8 cellular contexts compared by ENCODE assay signal in the genomic region with DNA sequence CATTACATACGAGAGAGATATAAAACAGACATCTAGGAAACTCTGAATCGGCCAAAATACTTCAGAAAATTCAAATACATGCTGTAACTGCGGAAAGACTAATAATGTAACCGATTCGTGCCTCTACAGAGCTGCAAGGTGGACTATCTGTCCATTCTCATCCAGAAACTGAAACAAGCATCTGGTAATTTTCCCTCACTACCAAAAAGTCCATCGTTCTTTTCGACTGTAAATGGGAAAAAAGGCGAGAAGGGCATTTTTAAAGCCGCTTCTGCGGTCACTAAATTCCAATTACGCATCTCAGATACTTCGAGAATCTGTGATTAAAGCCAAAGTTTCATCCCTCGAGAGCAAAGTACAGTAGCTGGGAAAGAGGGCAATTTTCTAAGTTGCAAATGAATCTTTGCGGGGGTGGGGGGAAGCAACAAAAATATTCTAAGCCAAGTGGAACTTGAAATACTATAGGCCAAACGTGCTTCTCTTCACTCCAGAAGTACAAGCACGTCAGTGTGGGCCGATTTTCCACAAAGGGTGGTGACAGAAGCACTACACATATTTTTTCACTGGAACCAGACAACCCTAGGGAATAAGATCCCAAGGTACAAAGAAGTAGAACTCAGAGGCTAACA. TPM values are rescaled to one million over a fixed set of nuclear protein-coding genes. Genes with fewer than 3 reads are reported as not detected.
DNase-seq lines count a peak whose midpoint lies in the region; ATAC-seq and TF ChIP-seq lines count a peak whose summit lies in the region.

No MANE protein-coding gene starts in this region.

- H3K9ac ChIP-seq in BLaER1 treated with 17β-estradiol and CSF1 and Interleukin-3, amounts not matched to agents 10 nM and 100 nM, result peak overlapping the region; percentile 86 to 99 (median 94)
- H3K9ac ChIP-seq in KMS-11, result peak overlapping the region; percentile 91

- H4K20me1 ChIP-seq in BLaER1 treated with 17β-estradiol and CSF1 and Interleukin-3, amounts not matched to agents 10 nM and 100 nM, result peaks cover 59 to 62% (median 59%) of the 10 kb centered on the region in 11 experiments
- peaks cover 46% of the 10 kb centered on the region for H4K20me1 ChIP-seq in KMS-11 (ENCODE audit: insufficient read depth)

- peak overlapping the region; percentile 80 to 96 (median 91) for H3K4me2 ChIP-seq in BLaER1 treated with 17β-estradiol and CSF1 and Interleukin-3, amounts not matched to agents 10 nM and 100 nM
- peak overlapping the region; percentile 91 for H3K4me2 ChIP-seq in KMS-11

- H3K4me1 Mint-ChIP-seq in natural killer cell treated with Interleukin-12 subunit alpha and Interleukin-12 subunit beta and Interleukin-15 and Interleukin-18, amount 100 ng/mL, for 72 hours (ENCODE audit: low read depth in 2 of 2), result peaks cover 37 to 46% of the 10 kb centered on the region in 2 donors

- H3K9me3 ChIP-seq in BLaER1 treated with 17β-estradiol and CSF1 and Interleukin-3, amounts not matched to agents 10 nM and 100 nM (replicated peaks in 1 of 11), result no peaks in the 10 kb centered on the region

- 0 out of 2 replicates have a peak overlapping the region, but pooled peaks have one; percentile 0 for H2AFZ ChIP-seq in KMS-11 (ENCODE audit: low read depth)

- H3K27ac ChIP-seq in BLaER1 treated with 17β-estradiol and CSF1 and Interleukin-3, amounts not matched to agents 10 nM and 100 nM, result peak overlapping the region; percentile 80 to 99 (median 94)
- H3K27ac ChIP-seq in KMS-11 (peak overlapping the region; percentile 80), cingulate gyrus (ENCODE audit: low read depth, low read length) (peak overlapping the region; percentile 91)

- H3K36me3 ChIP-seq in BLaER1 treated with 17β-estradiol and CSF1 and Interleukin-3, amounts not matched to agents 10 nM and 100 nM, result peaks cover 11 to 21% (median 14%) of the 10 kb centered on the region in 11 experiments
- H3K36me3 ChIP-seq in KMS-11 (ENCODE audit: insufficient read depth), result peaks cover 9% of the 10 kb centered on the region; the same call in 1 of the 2 replicates

- peak overlapping the region; percentile 84 to 85 for H3K27ac Mint-ChIP-seq in natural killer cell treated with Interleukin-12 subunit alpha and Interleukin-12 subunit beta and Interleukin-15 and Interleukin-18, amount 100 ng/mL, for 72 hours

- peaks cover 67% of the 10 kb centered on the region for H3K79me2 ChIP-seq in KMS-11 (ENCODE audit: insufficient read depth, low read depth)

- no peaks in the 10 kb centered on the region for H3K27me3 Mint-ChIP-seq in natural killer cell treated with Interleukin-12 subunit alpha and Interleukin-12 subunit beta and Interleukin-15 and Interleukin-18, amount 100 ng/mL, for 72 hours

- no peaks in the 10 kb centered on the region for H3K9me3 Mint-ChIP-seq in natural killer cell treated with Interleukin-12 subunit alpha and Interleukin-12 subunit beta and Interleukin-15 and Interleukin-18, amount 100 ng/mL, for 72 hours

- H3K4me3 ChIP-seq in BLaER1 treated with 17β-estradiol and CSF1 and Interleukin-3, amounts not matched to agents 10 nM and 100 nM, result peak overlapping the region; percentile 80 to 100 (median 97)
- no peak overlapping the region for H3K4me3 ChIP-seq in KMS-11 (IDR thresholded peaks at IDR 0.05; ENCODE audit: insufficient read depth, low read depth, low read length)

- no peak for DNase-seq in natural killer cell treated with Interleukin-12 subunit alpha and Interleukin-12 subunit beta and Interleukin-15 and Interleukin-18, amount 100 ng/mL, for 72 hours (ENCODE audit: low spot score)
- DNase-seq in effector CD4-positive, alpha-beta T cell, result no peak
- DNase-seq in nucleus accumbens (lab: John Stamatoyannopoulos, UW), result no peak
- DNase-seq in activated CD4-positive, alpha-beta T cell treated with anti-CD3 and anti-CD28 coated beads for 48 hours, result no peak

- H3K36me3 Mint-ChIP-seq in natural killer cell treated with Interleukin-12 subunit alpha and Interleukin-12 subunit beta and Interleukin-15 and Interleukin-18, amount 100 ng/mL, for 72 hours, result peaks cover 17% of the 10 kb centered on the region

- ATAC-seq in natural killer cell treated with Interleukin-12 subunit alpha and Interleukin-12 subunit beta and Interleukin-15 and Interleukin-18, amount 100 ng/mL, for 72 hours, result no peak
- no peak for ATAC-seq in GM21423 (IDR thresholded peaks at IDR 0.05; ENCODE audit: unreplicated experiment)

- peak overlapping the region; percentile 93 for H3K4me3 Mint-ChIP-seq in natural killer cell treated with Interleukin-12 subunit alpha and Interleukin-12 subunit beta and Interleukin-15 and Interleukin-18, amount 100 ng/mL, for 72 hours

- H3K4me1 ChIP-seq in BLaER1 treated with 17β-estradiol and CSF1 and Interleukin-3, amounts not matched to agents 10 nM and 100 nM, result peaks cover 30 to 38% (median 33%) of the 10 kb centered on the region in 10 experiments
- H3K4me1 ChIP-seq in KMS-11 (ENCODE audit: low read depth, poor library complexity, severe bottlenecking), result peaks cover 41% of the 10 kb centered on the region

- no peaks in the 10 kb centered on the region for H3K27me3 ChIP-seq in BLaER1 treated with 17β-estradiol and CSF1 and Interleukin-3, amounts not matched to agents 10 nM and 100 nM
- H3K27me3 ChIP-seq in KMS-11 (ENCODE audit: insufficient read depth, low read depth), result no peaks in the 10 kb centered on the region

- no peak for TF ChIP-seq CTCF in KMS-11 (conservative IDR thresholded peaks at IDR 0.05; ENCODE audit: low read depth, low read length)

RNA-seq across cellular contexts. Expression of gene OGA, which starts 1.2 kb away (rescaled TPM):
- 100 to 1,000 TPM; 174 to 237 TPM for total RNA-seq in natural killer cell treated with Interleukin-12 subunit alpha and Interleukin-12 subunit beta and Interleukin-15 and Interleukin-18, amount 100 ng/mL, for 72 hours

RNA-seq across cellular contexts. Expression of gene KCNIP2, which starts 26.6 kb away (rescaled TPM):
- 1 to 10 TPM; 2.2 to 6.8 TPM for total RNA-seq in natural killer cell treated with Interleukin-12 subunit alpha and Interleukin-12 subunit beta and Interleukin-15 and Interleukin-18, amount 100 ng/mL, for 72 hours

RNA-seq across cellular contexts. Expression of gene NPM3, which starts 33.8 kb away (rescaled TPM):
- 100 to 1,000 TPM in 1 of 2 donors, 10 to 100 TPM in 1; 52.5 to 157 TPM for total RNA-seq in natural killer cell treated with Interleukin-12 subunit alpha and Interleukin-12 subunit beta and Interleukin-15 and Interleukin-18, amount 100 ng/mL, for 72 hours

RNA-seq across cellular contexts. Expression of gene FGF8, which starts 41.1 kb away (rescaled TPM):
- not detected for total RNA-seq in natural killer cell treated with Interleukin-12 subunit alpha and Interleukin-12 subunit beta and Interleukin-15 and Interleukin-18, amount 100 ng/mL, for 72 hours
